4 cellular contexts compared by ENCODE assay signal in genomic region chr6:1668456-1668855, GRCh38. TPM values are rescaled to one million over a fixed set of nuclear protein-coding genes. Genes with fewer than 3 reads are reported as not detected.
"Had no signal": no experiment of that assay in that cellular context is flagged by ENCODE, and none has a peak within 500 bp of the region (broad histone marks: within the 10 kb centered on the region; RNA-seq: fewer than 3 reads in every experiment).

No MANE protein-coding gene starts in this region.

RNA-seq across cellular contexts. Expression of gene FOXC1, which starts 58.7 kb away (rescaled TPM):
- total RNA-seq: activated CD4-positive, alpha-beta T cell treated with anti-CD3 and anti-CD28 coated beads, Interleukin-2, amount 10 ng/mL, durations not matched to agents 7 days and 5 days; activated CD8-positive, alpha-beta T cell treated with anti-CD3 and anti-CD28 coated beads, Interleukin-2, amount 10 ng/mL, durations not matched to agents 7 days and 5 days; T-helper 1 cell treated with Interleukin-12 subunit alpha and Interleukin-12 subunit beta and Interleukin-4 antibody, amounts not matched to agents 30 ng/mL and 1 ng/mL, for 36 hours; T-helper 2 cell treated with Interferon-gamma antibody and Interleukin-4, amounts not matched to agents 100 ng/mL and 5 ng/mL, for 36 hours had no signal
